8 cellular contexts compared by ENCODE assay signal in the genomic region with DNA sequence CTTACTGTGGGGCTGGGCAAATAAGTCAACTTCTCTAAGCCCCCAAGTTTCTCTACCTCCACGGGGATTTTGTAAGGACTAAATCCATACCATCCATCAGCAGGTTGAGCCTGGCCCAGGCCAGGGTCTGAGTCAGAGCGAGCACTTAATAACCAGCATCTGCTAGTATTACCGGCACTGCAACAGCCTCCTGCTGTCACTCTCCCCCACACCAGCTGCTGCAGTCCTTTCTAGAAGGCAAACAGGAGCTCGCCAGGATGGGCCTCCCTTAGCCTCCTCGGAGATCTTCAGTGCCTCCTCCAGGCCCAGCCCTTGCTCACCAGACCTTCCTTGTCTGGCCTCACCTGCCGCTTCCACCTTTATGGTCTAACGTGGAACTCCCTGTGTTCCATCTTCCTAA. TPM values are rescaled to one million over a fixed set of nuclear protein-coding genes. Genes with fewer than 3 reads are reported as not detected.
DNase-seq lines count a peak whose midpoint lies in the region; ATAC-seq, FAIRE-seq and TF ChIP-seq lines count a peak whose summit lies in the region.

No MANE protein-coding gene starts in this region.

- no peak for ATAC-seq in activated CD8-positive, alpha-beta T cell treated with anti-CD3 and anti-CD28 coated beads, Interleukin-2, amount 10 ng/mL, durations not matched to agents 7 days and 5 days
- ATAC-seq in activated CD8-positive, alpha-beta T cell treated with anti-CD3 and anti-CD28 coated beads for 36 hours = no peak
- ATAC-seq in GM12878 (no peak), HepG2 (no peak)
- no peak for ATAC-seq in activated CD4-positive, CD25-positive, alpha-beta regulatory T cell treated with anti-CD3 and anti-CD28 coated beads, Interleukin-2, amount 50 U/mL, for 24 hours

- H4K20me1 ChIP-seq in GM12878 (ENCODE audit: control insufficient read depth, insufficient read depth) = no peaks in the 10 kb centered on the region; the same call in 1 of the 2 replicates
- no peaks in the 10 kb centered on the region for H4K20me1 ChIP-seq in HepG2 (ENCODE audit: insufficient read depth, low read length)

- TF ChIP-seq CTCF in activated CD8-positive, alpha-beta T cell treated with anti-CD3 and anti-CD28 coated beads for 36 hours (IDR thresholded peaks at IDR 0.05) = no peak
- TF ChIP-seq CTCF in GM12878 (IDR thresholded peaks at IDR 0.05 in 2 of 3, conservative IDR thresholded peaks at IDR 0.05 in 1 of 3; ENCODE audit: control insufficient read depth in 2 of 3, extremely low read depth in 1 of 3, insufficient read depth in 1 of 3, low read depth in 3 of 3, low read length in 3 of 3) (no peak), HepG2 (CRISPR knock-in tag; IDR thresholded peaks at IDR 0.05) (no peak), testis (IDR thresholded peaks at IDR 0.05) (no peak)

- TF ChIP-seq POLR2A in GM12878 (IDR thresholded peaks at IDR 0.05; ENCODE audit: low read depth, low read length) (no peak), HepG2 (IDR thresholded peaks at IDR 0.05; ENCODE audit: insufficient read depth in 1 of 2, low read depth in 2 of 2, low read length in 2 of 2) (no peak), testis (IDR thresholded peaks at IDR 0.05) (no peak)

- H3K9ac ChIP-seq in GM12878 (ENCODE audit: control insufficient read depth, insufficient read depth, low read length) = no peak overlapping the region; the same call in 1 of the 2 replicates
- H3K9ac ChIP-seq in HepG2 (ENCODE audit: insufficient read depth, low read depth, low read length) = no peak overlapping the region

- no peaks in the 10 kb centered on the region for H3K9me3 Mint-ChIP-seq in activated CD8-positive, alpha-beta T cell treated with anti-CD3 and anti-CD28 coated beads, Interleukin-2, amount 10 ng/mL, durations not matched to agents 7 days and 5 days (ENCODE audit: insufficient read depth)
- no peaks in the 10 kb centered on the region for H3K9me3 Mint-ChIP-seq in activated CD8-positive, alpha-beta T cell treated with anti-CD3 and anti-CD28 coated beads for 36 hours

- TF ChIP-seq EP300 in GM12878 (IDR thresholded peaks at IDR 0.05; ENCODE audit: borderline replicate concordance in 1 of 2, control insufficient read depth in 1 of 2, low read depth in 2 of 2, low read length in 2 of 2) (no peak), HepG2 (IDR thresholded peaks at IDR 0.05; ENCODE audit: low read depth in 2 of 2, low read length in 2 of 2) (no peak), HepG2 (CRISPR knock-in tag; IDR thresholded peaks at IDR 0.05; ENCODE audit: borderline replicate concordance) (no peak)

- RAD21 ChIA-PET in GM12878 (lab: Charles Lee; ENCODE audit: unreplicated experiment) = no interaction called here

- H3K4me1 Mint-ChIP-seq in activated CD8-positive, alpha-beta T cell treated with anti-CD3 and anti-CD28 coated beads, Interleukin-2, amount 10 ng/mL, durations not matched to agents 7 days and 5 days (ENCODE audit: low read depth) = peaks cover 51% of the 10 kb centered on the region
- peaks cover 59% of the 10 kb centered on the region for H3K4me1 Mint-ChIP-seq in activated CD8-positive, alpha-beta T cell treated with anti-CD3 and anti-CD28 coated beads for 36 hours (ENCODE audit: low read depth)

- H3K79me2 ChIP-seq in GM12878 (ENCODE audit: control insufficient read depth, insufficient read depth, low read length) (peaks cover 73% of the 10 kb centered on the region), HepG2 (ENCODE audit: insufficient read depth, low read length) (peaks cover 64% of the 10 kb centered on the region)

- H3K4me1 ChIP-seq in GM12878 (ENCODE audit: control insufficient read depth, insufficient read depth, low read length) (peaks cover 18% of the 10 kb centered on the region), HepG2 (ENCODE audit: insufficient read depth, low read length) (peaks cover 29% of the 10 kb centered on the region), testis (peaks cover 65% of the 10 kb centered on the region)

- in situ Hi-C loops in GM12878 (cut with MboI) (no loop called here), HepG2 (cut with HindIII; ENCODE audit: extremely low pct_ligation_motif_present, low pct_unique_long_range_greater_than_20kb) (no loop called here)

- H3K27ac ChIP-seq in GM12878 (ENCODE audit: control insufficient read depth, insufficient read depth) (no peak overlapping the region), HepG2 (ENCODE audit: extremely low read length, insufficient read depth, low read length) (no peak overlapping the region), testis (peak overlapping the region; percentile 72 to 95)

- peak overlapping the region; percentile 96 for H3K27ac Mint-ChIP-seq in activated CD8-positive, alpha-beta T cell treated with anti-CD3 and anti-CD28 coated beads, Interleukin-2, amount 10 ng/mL, durations not matched to agents 7 days and 5 days
- no peak overlapping the region for H3K27ac Mint-ChIP-seq in activated CD8-positive, alpha-beta T cell treated with anti-CD3 and anti-CD28 coated beads for 36 hours

- CTCF ChIA-PET in activated CD8-positive, alpha-beta T cell treated with anti-CD3 and anti-CD28 coated beads, Interleukin-2, amount 10 ng/mL, durations not matched to agents 7 days and 5 days (lab: Charles Lee) = interaction anchor here (0.8 to 1.7 kb wide), 4 partner anchors 75 to 214 kb away, joined by 3 to 4 read pairs (median 4); no protein-coding TSS in a partner anchor
- CTCF ChIA-PET in activated CD8-positive, alpha-beta T cell treated with anti-CD3 and anti-CD28 coated beads for 36 hours (lab: Charles Lee) = interaction anchor here (1.1 to 5.4 kb wide), 2 partner anchors 26 to 76 kb away, joined by 3 to 37 read pairs; a partner anchor contains a TSS
- CTCF ChIA-PET in GM12878 (lab: Yijun Ruan, JAX) = interaction anchor here (1.2 to 2.2 kb wide), 2 partner anchors 23 to 75 kb away, joined by 3 to 7 read pairs; no protein-coding TSS in a partner anchor
- CTCF ChIA-PET in HepG2 (lab: Yijun Ruan, JAX; ENCODE audit: low intra/inter-chr PET ratio, low total read pairs) = no interaction called here

- POLR2A ChIA-PET in activated CD8-positive, alpha-beta T cell treated with anti-CD3 and anti-CD28 coated beads, Interleukin-2, amount 10 ng/mL, durations not matched to agents 7 days and 5 days (lab: Charles Lee) = interaction anchor here (0.6 to 1.3 kb wide), 4 partner anchors 10 to 92 kb away, joined by 3 to 5 read pairs (median 4); no protein-coding TSS in a partner anchor
- POLR2A ChIA-PET in activated CD8-positive, alpha-beta T cell treated with anti-CD3 and anti-CD28 coated beads for 36 hours (lab: Charles Lee) = interaction anchor here (1.3 kb wide), 1 partner anchor 9 kb away, joined by 4 read pairs; no protein-coding TSS in a partner anchor
- POLR2A ChIA-PET in GM12878 (lab: Charles Lee) (interaction anchor here (0.6 to 0.8 kb wide), 2 partner anchors 23 to 29 kb away, joined by 3 to 4 read pairs; no protein-coding TSS in a partner anchor), HepG2 (lab: Yijun Ruan, JAX) (interaction anchor here (1.2 to 1.5 kb wide), 3 partner anchors 9 to 112 kb away, joined by 3 to 4 read pairs (median 4); a partner anchor contains a TSS)

- intact Hi-C loops in activated CD8-positive, alpha-beta T cell treated with anti-CD3 and anti-CD28 coated beads for 36 hours (cut with micrococcal nuclease) = loop anchor here (10.0 kb wide), 1 partner anchor 77 kb away; no protein-coding TSS in a partner anchor
- intact Hi-C loops in GM12878 (cut with micrococcal nuclease; ENCODE audit: unreplicated experiment) (loop anchor here (10.0 kb wide), 1 partner anchor 227 kb away; no protein-coding TSS in a partner anchor), HepG2 (cut with micrococcal nuclease; ENCODE audit: unreplicated experiment) (loop anchor here (2.0 kb wide), 1 partner anchor 187 kb away; no protein-coding TSS in a partner anchor), testis (cut with DNase I; ENCODE audit: low total_unique reads) (loop anchor here (10.0 kb wide), 1 partner anchor 77 kb away; no protein-coding TSS in a partner anchor)

- SMC1A ChIA-PET in GM12878 (lab: Charles Lee; ENCODE audit: uncharacterized antibody, unreplicated experiment) = interaction anchor here (0.6 to 3.2 kb wide), 2 partner anchors 28 to 809 kb away, joined by 3 to 16 read pairs; a partner anchor contains a TSS

- WGBS in GM12878 (ENCODE audit: insufficient coverage, insufficient replicate concordance, low lambda C conversion rate, missing lambda C conversion rate) = 97% methylated on average over 7 of the region's 7 CpGs
- WGBS in HepG2 (ENCODE audit: low lambda C conversion rate) = 94% methylated on average over 6 of the region's 7 CpGs
- WGBS in testis, 2 donors = 39 to 46% methylated on average over 7 of the region's 7 CpGs

- H3K4me3 Mint-ChIP-seq in activated CD8-positive, alpha-beta T cell treated with anti-CD3 and anti-CD28 coated beads, Interleukin-2, amount 10 ng/mL, durations not matched to agents 7 days and 5 days = no peak overlapping the region
- H3K4me3 Mint-ChIP-seq in activated CD8-positive, alpha-beta T cell treated with anti-CD3 and anti-CD28 coated beads for 36 hours = no peak overlapping the region

- H3K4me3 ChIP-seq in GM12878 (peak overlapping the region; percentile 66; the same call in 1 of the 2 replicates), HepG2 (replicated peaks in 1 of 3; ENCODE audit: insufficient read depth in 1 of 3, low read depth in 2 of 3, low read length in 3 of 3) (no peak overlapping the region; a peak in 1 of 6 replicates), testis (no peak overlapping the region)

- H3K27me3 ChIP-seq in GM12878 (replicated peaks in 1 of 2; ENCODE audit: control insufficient read depth in 2 of 2, insufficient read depth in 2 of 2, low read length in 1 of 2) (no peaks in the 10 kb centered on the region), HepG2 (ENCODE audit: control insufficient read depth in 1 of 2, insufficient read depth in 2 of 2, low read length in 2 of 2) (no peaks in the 10 kb centered on the region; a peak in 1 of 5 replicates), testis (no peaks in the 10 kb centered on the region)

- no peak for TF ChIP-seq RAD21 in GM12878 (IDR thresholded peaks at IDR 0.05; ENCODE audit: insufficient read depth, low read depth, low read length)
- no peak for TF ChIP-seq RAD21 in HepG2 (CRISPR knock-in tag; IDR thresholded peaks at IDR 0.05)

- DNase-seq in activated CD8-positive, alpha-beta T cell treated with anti-CD3 and anti-CD28 coated beads, Interleukin-2, amount 10 ng/mL, durations not matched to agents 7 days and 5 days = no peak
- DNase-seq in activated CD8-positive, alpha-beta T cell treated with anti-CD3 and anti-CD28 coated beads for 36 hours = no peak
- DNase-seq in GM12878 (ENCODE audit: low read depth, low spot score) (no peak), HepG2 (ENCODE audit: low spot score) (no peak), testis (no peak), NCI-H1436 treated with DMSO at 0.1 percent for 48 hours (lab: John Stamatoyannopoulos, UW) (no peak), GM19240 (ENCODE audit: insufficient read length, low spot score) (no peak)

- no TSS peak for BruUV-seq in GM12878 (replicated peaks; lab: Mats Ljungman, UMichigan)
- BruUV-seq in HepG2 (replicated peaks; lab: Mats Ljungman, UMichigan) = no TSS peak

- H2AFZ ChIP-seq in GM12878 (ENCODE audit: control insufficient read depth, low read depth, low read length) (no peak overlapping the region), HepG2 (ENCODE audit: low read length) (no peak overlapping the region)

- H3K4me2 ChIP-seq in GM12878 (ENCODE audit: control insufficient read depth, insufficient read depth) (0 out of 2 replicates have a peak overlapping the region, but pooled peaks have one; percentile 1), HepG2 (ENCODE audit: low read depth, low read length) (peak overlapping the region; percentile 90)

- H3K36me3 ChIP-seq in GM12878 (ENCODE audit: control insufficient read depth in 2 of 2, insufficient read depth in 2 of 2, low read length in 1 of 2) (peaks cover 7 to 8% of the 10 kb centered on the region in 2 experiments; a peak in 3 of 4 replicates), HepG2 (replicated peaks in 1 of 2; ENCODE audit: control insufficient read depth in 1 of 2, insufficient read depth in 2 of 2, low read length in 2 of 2) (peaks cover 0 to 3% of the 10 kb centered on the region in 2 experiments; a peak in 2 of 5 replicates), testis (ENCODE audit: low read depth, missing control alignments) (no peaks in the 10 kb centered on the region)

- no peaks in the 10 kb centered on the region for H3K9me3 ChIP-seq in GM12878 (replicated peaks; ENCODE audit: control insufficient read depth, insufficient read depth, low read length)
- H3K9me3 ChIP-seq in HepG2 (ENCODE audit: low read length) = no peaks in the 10 kb centered on the region
- H3K9me3 ChIP-seq in testis = no peaks in the 10 kb centered on the region

- H3K27me3 Mint-ChIP-seq in activated CD8-positive, alpha-beta T cell treated with anti-CD3 and anti-CD28 coated beads, Interleukin-2, amount 10 ng/mL, durations not matched to agents 7 days and 5 days (ENCODE audit: low read depth) = no peaks in the 10 kb centered on the region
- no peaks in the 10 kb centered on the region for H3K27me3 Mint-ChIP-seq in activated CD8-positive, alpha-beta T cell treated with anti-CD3 and anti-CD28 coated beads for 36 hours

- no peak for FAIRE-seq in GM12878 (lab: Jason Lieb, UNC)
- FAIRE-seq in HepG2 (lab: Jason Lieb, UNC) = no peak

- peaks cover 13% of the 10 kb centered on the region for H3K36me3 Mint-ChIP-seq in activated CD8-positive, alpha-beta T cell treated with anti-CD3 and anti-CD28 coated beads, Interleukin-2, amount 10 ng/mL, durations not matched to agents 7 days and 5 days (ENCODE audit: low read depth)
- peaks cover 3% of the 10 kb centered on the region for H3K36me3 Mint-ChIP-seq in activated CD8-positive, alpha-beta T cell treated with anti-CD3 and anti-CD28 coated beads for 36 hours (ENCODE audit: low read depth)

RNA-seq across cellular contexts. Expression of a gene that starts 3.2 kb away (rescaled TPM):
- 100 to 1,000 TPM in 1 of 2 experiments, 10 to 100 TPM in 1; 90.0 to 103 TPM for total RNA-seq in activated CD8-positive, alpha-beta T cell treated with anti-CD3 and anti-CD28 coated beads, Interleukin-2, amount 10 ng/mL, durations not matched to agents 7 days and 5 days
- total RNA-seq in activated CD8-positive, alpha-beta T cell treated with anti-CD3 and anti-CD28 coated beads for 36 hours = 10 to 100 TPM; 43.9 to 47.2 TPM
- total RNA-seq in GM12878 (2013; cell fraction: nucleolus; rRNA removed) = 18.9 and 30.0 TPM in 2 replicates
- total RNA-seq in GM12878 (2014; rRNA removed) (95.1 and 106 TPM in 2 replicates), GM12878 (2014; rRNA removed; fragmentation: Illumina TruSeq; extraction: Trizol) (49.2 and 50.1 TPM in 2 replicates), GM12878 (2021) (95.1 and 98.1 TPM in 2 replicates), HepG2 (2016; rRNA removed; fragmentation: Illumina TruSeq; extraction: Trizol) (32.6 and 36.5 TPM in 2 replicates), testis (100 to 1,000 TPM; 227 to 257 TPM)
- 38.7 TPM for polyA plus RNA-seq in GM12878 (2011; ENCODE audit: low read depth)
- polyA plus RNA-seq in GM12878 (2011; rRNA removed) (71.9 and 121 TPM in 2 replicates), GM12878 (2014; fragmentation: Illumina TruSeq; extraction: Trizol) (38.0 and 74.6 TPM in 2 replicates), GM12878 (2014; fragmentation: Nextera tagmentation; extraction: Ambion mirVana) (10 to 100 TPM in 1 of 2 experiments, 1 to 10 TPM in 1; 8.2 to 17.4 TPM), GM12878 (2014; rRNA removed) (138 and 149 TPM in 2 replicates), GM12878 (2016; fragmentation: Nextera tagmentation; extraction: Ambion mirVana) (100 to 1,000 TPM; 175 to 193 TPM), HepG2 (2011; rRNA removed) (65.9 and 74.4 TPM in 2 replicates), testis (ENCODE audit: insufficient read depth, low read depth, low replicate concordance) (194 TPM)
- polyA plus RNA-seq in GM12878 (2011; cell fraction: cytosol; rRNA removed) = 116 and 157 TPM in 2 replicates
- 116 and 132 TPM in 2 replicates for polyA plus RNA-seq in GM12878 (2011; cell fraction: nucleus; rRNA removed)
- 69.6 and 75.3 TPM in 2 replicates for polyA plus RNA-seq in GM12878 (2012)
- polyA minus RNA-seq in GM12878 (2011; rRNA and poly(A)+ RNA removed) = 97.4 and 134 TPM in 2 replicates
- polyA minus RNA-seq in GM12878 (2011; cell fraction: cytosol; rRNA and poly(A)+ RNA removed) = 53.1 and 76.0 TPM in 2 replicates
- 31.8 and 40.2 TPM in 2 replicates for polyA minus RNA-seq in GM12878 (2011; cell fraction: nucleus; rRNA and poly(A)+ RNA removed)
- total RNA-seq in HepG2 (2016; cell fraction: cytosol; rRNA removed; fragmentation: Illumina TruSeq; extraction: Trizol; ENCODE audit: low read depth) = 10.7 and 16.6 TPM in 2 replicates
- 32.5 and 33.2 TPM in 2 replicates for total RNA-seq in HepG2 (2016; cell fraction: insoluble cytoplasmic fraction; rRNA removed; fragmentation: Illumina TruSeq; extraction: Trizol)
- total RNA-seq in HepG2 (2016; cell fraction: membrane; rRNA removed; fragmentation: Illumina TruSeq; extraction: Trizol) = 17.7 and 25.0 TPM in 2 replicates
- total RNA-seq in HepG2 (2016; cell fraction: nucleus; rRNA removed; fragmentation: Illumina TruSeq; extraction: Trizol) = 19.1 and 19.4 TPM in 2 replicates
- 50.7 and 64.2 TPM in 2 replicates for polyA plus RNA-seq in HepG2 (2011; cell fraction: cytosol; rRNA removed)
- 64.5 and 68.0 TPM in 2 replicates for polyA plus RNA-seq in HepG2 (2011; cell fraction: nucleus; rRNA removed)
- polyA plus RNA-seq in HepG2 (2012) = 39.7 and 50.3 TPM in 2 replicates
- polyA plus RNA-seq in HepG2 (2016; cell fraction: cytosol; fragmentation: Illumina TruSeq; extraction: Trizol; ENCODE audit: low read depth) = 18.1 and 25.6 TPM in 2 replicates
- polyA plus RNA-seq in HepG2 (2016; cell fraction: insoluble cytoplasmic fraction; fragmentation: Illumina TruSeq; extraction: Trizol; ENCODE audit: low read depth) = 52.2 and 60.3 TPM in 2 replicates
- 32.1 and 34.6 TPM in 2 replicates for polyA plus RNA-seq in HepG2 (2016; cell fraction: membrane; fragmentation: Illumina TruSeq; extraction: Trizol; ENCODE audit: low read depth)
- 41.7 and 44.1 TPM in 2 replicates for polyA plus RNA-seq in HepG2 (2016; cell fraction: nucleus; fragmentation: Illumina TruSeq; extraction: Trizol; ENCODE audit: insufficient read depth, low read depth)
- polyA minus RNA-seq in HepG2 (2011; rRNA and poly(A)+ RNA removed; ENCODE audit: low replicate concordance) = 73.3 and 108 TPM in 2 replicates
- 36.3 and 43.3 TPM in 2 replicates for polyA minus RNA-seq in HepG2 (2011; cell fraction: cytosol; rRNA and poly(A)+ RNA removed)
- 20.6 and 26.2 TPM in 2 replicates for polyA minus RNA-seq in HepG2 (2011; cell fraction: nucleus; rRNA and poly(A)+ RNA removed)

RNA-seq across cellular contexts. Expression of a gene that starts 27.7 kb away (rescaled TPM):
- total RNA-seq in activated CD8-positive, alpha-beta T cell treated with anti-CD3 and anti-CD28 coated beads, Interleukin-2, amount 10 ng/mL, durations not matched to agents 7 days and 5 days = 10 to 100 TPM; 12.6 to 13.0 TPM
- total RNA-seq in activated CD8-positive, alpha-beta T cell treated with anti-CD3 and anti-CD28 coated beads for 36 hours = 10 to 100 TPM; 10.4 to 11.0 TPM
- total RNA-seq in GM12878 (2013; cell fraction: nucleolus; rRNA removed) = 1.7 and 2.0 TPM in 2 replicates
- total RNA-seq in GM12878 (2014; rRNA removed) (5.4 and 5.6 TPM in 2 replicates), GM12878 (2014; rRNA removed; fragmentation: Illumina TruSeq; extraction: Trizol) (3.4 and 4.2 TPM in 2 replicates), GM12878 (2021) (9.2 and 10.6 TPM in 2 replicates), HepG2 (2016; rRNA removed; fragmentation: Illumina TruSeq; extraction: Trizol) (8.4 and 9.1 TPM in 2 replicates), testis (10 to 100 TPM; 12.9 to 30.0 TPM)
- polyA plus RNA-seq in GM12878 (2011; ENCODE audit: low read depth) = 5.3 TPM
- polyA plus RNA-seq in GM12878 (2011; rRNA removed) (1.9 and 5.1 TPM in 2 replicates), GM12878 (2014; fragmentation: Illumina TruSeq; extraction: Trizol) (6.6 and 6.7 TPM in 2 replicates), GM12878 (2014; fragmentation: Nextera tagmentation; extraction: Ambion mirVana) (1 to 10 TPM in 1 of 2 experiments, under 1 TPM in 1; 0.60 to 2.1 TPM), GM12878 (2014; rRNA removed) (7.4 and 8.7 TPM in 2 replicates), GM12878 (2016; fragmentation: Nextera tagmentation; extraction: Ambion mirVana) (10 to 100 TPM in 1 of 2 experiments, 1 to 10 TPM in 1; 10.0 to 10.1 TPM), HepG2 (2011; rRNA removed) (13.3 and 17.6 TPM in 2 replicates), testis (ENCODE audit: insufficient read depth, low read depth, low replicate concordance) (13.5 TPM)
- 5.7 and 6.3 TPM in 2 replicates for polyA plus RNA-seq in GM12878 (2011; cell fraction: cytosol; rRNA removed)
- polyA plus RNA-seq in GM12878 (2011; cell fraction: nucleus; rRNA removed) = 20.2 and 22.2 TPM in 2 replicates
- polyA plus RNA-seq in GM12878 (2012) = 5.7 and 6.7 TPM in 2 replicates
- polyA minus RNA-seq in GM12878 (2011; rRNA and poly(A)+ RNA removed) = 2.4 and 2.8 TPM in 2 replicates
- 2.0 and 4.6 TPM in 2 replicates for polyA minus RNA-seq in GM12878 (2011; cell fraction: cytosol; rRNA and poly(A)+ RNA removed)
- 1.1 and 2.6 TPM in 2 replicates for polyA minus RNA-seq in GM12878 (2011; cell fraction: nucleus; rRNA and poly(A)+ RNA removed)
- total RNA-seq in HepG2 (2016; cell fraction: cytosol; rRNA removed; fragmentation: Illumina TruSeq; extraction: Trizol; ENCODE audit: low read depth) = 2.8 and 3.3 TPM in 2 replicates
- 8.2 and 10.6 TPM in 2 replicates for total RNA-seq in HepG2 (2016; cell fraction: insoluble cytoplasmic fraction; rRNA removed; fragmentation: Illumina TruSeq; extraction: Trizol)
- 4.2 and 6.5 TPM in 2 replicates for total RNA-seq in HepG2 (2016; cell fraction: membrane; rRNA removed; fragmentation: Illumina TruSeq; extraction: Trizol)
- total RNA-seq in HepG2 (2016; cell fraction: nucleus; rRNA removed; fragmentation: Illumina TruSeq; extraction: Trizol) = 9.8 and 13.4 TPM in 2 replicates
- 8.3 and 11.4 TPM in 2 replicates for polyA plus RNA-seq in HepG2 (2011; cell fraction: cytosol; rRNA removed)
- 48.6 and 50.4 TPM in 2 replicates for polyA plus RNA-seq in HepG2 (2011; cell fraction: nucleus; rRNA removed)
- 9.8 and 14.4 TPM in 2 replicates for polyA plus RNA-seq in HepG2 (2012)
- 4.3 and 5.1 TPM in 2 replicates for polyA plus RNA-seq in HepG2 (2016; cell fraction: cytosol; fragmentation: Illumina TruSeq; extraction: Trizol; ENCODE audit: low read depth)
- polyA plus RNA-seq in HepG2 (2016; cell fraction: insoluble cytoplasmic fraction; fragmentation: Illumina TruSeq; extraction: Trizol; ENCODE audit: low read depth) = 14.4 and 17.5 TPM in 2 replicates
- polyA plus RNA-seq in HepG2 (2016; cell fraction: membrane; fragmentation: Illumina TruSeq; extraction: Trizol; ENCODE audit: low read depth) = 5.2 and 7.2 TPM in 2 replicates
- polyA plus RNA-seq in HepG2 (2016; cell fraction: nucleus; fragmentation: Illumina TruSeq; extraction: Trizol; ENCODE audit: insufficient read depth, low read depth) = 29.6 and 30.0 TPM in 2 replicates
- polyA minus RNA-seq in HepG2 (2011; rRNA and poly(A)+ RNA removed; ENCODE audit: low replicate concordance) = 8.3 and 15.8 TPM in 2 replicates
- polyA minus RNA-seq in HepG2 (2011; cell fraction: cytosol; rRNA and poly(A)+ RNA removed) = 5.2 TPM in 2 replicates
- polyA minus RNA-seq in HepG2 (2011; cell fraction: nucleus; rRNA and poly(A)+ RNA removed) = 3.2 and 5.5 TPM in 2 replicates

RNA-seq across cellular contexts. Expression of a gene that starts 40.0 kb away (rescaled TPM):
- under 1 TPM; 0.05 to 0.44 TPM for total RNA-seq in activated CD8-positive, alpha-beta T cell treated with anti-CD3 and anti-CD28 coated beads, Interleukin-2, amount 10 ng/mL, durations not matched to agents 7 days and 5 days
- under 1 TPM; 0.18 to 0.43 TPM for total RNA-seq in activated CD8-positive, alpha-beta T cell treated with anti-CD3 and anti-CD28 coated beads for 36 hours
- not detected in 2 replicates for total RNA-seq in GM12878 (2013; cell fraction: nucleolus; rRNA removed)
- total RNA-seq in GM12878 (2014; rRNA removed) (not detected in 2 replicates), GM12878 (2014; rRNA removed; fragmentation: Illumina TruSeq; extraction: Trizol) (not detected in 2 replicates), GM12878 (2021) (not detected in 2 replicates), HepG2 (2016; rRNA removed; fragmentation: Illumina TruSeq; extraction: Trizol) (0.02 TPM in 1 of 2 replicates, not detected in the other), testis (10 to 100 TPM in 1 of 2 donors, 1 to 10 TPM in 1; 5.0 to 12.9 TPM)
- polyA plus RNA-seq in GM12878 (2011; ENCODE audit: low read depth) = not detected
- polyA plus RNA-seq in GM12878 (2011; rRNA removed) (not detected in 2 replicates), GM12878 (2014; fragmentation: Illumina TruSeq; extraction: Trizol) (not detected in 2 replicates), GM12878 (2014; fragmentation: Nextera tagmentation; extraction: Ambion mirVana) (not detected), GM12878 (2014; rRNA removed) (not detected in 2 replicates), GM12878 (2016; fragmentation: Nextera tagmentation; extraction: Ambion mirVana) (not detected), HepG2 (2011; rRNA removed) (0.09 TPM in 1 of 2 replicates, not detected in the other), testis (ENCODE audit: insufficient read depth, low read depth, low replicate concordance) (4.2 TPM)
- 0.18 TPM in 1 of 2 replicates, not detected in the other for polyA plus RNA-seq in GM12878 (2011; cell fraction: cytosol; rRNA removed)
- polyA plus RNA-seq in GM12878 (2011; cell fraction: nucleus; rRNA removed) = 0.03 and 0.06 TPM in 2 replicates
- 0.03 and 0.06 TPM in 2 replicates for polyA plus RNA-seq in GM12878 (2012)
- polyA minus RNA-seq in GM12878 (2011; rRNA and poly(A)+ RNA removed) = not detected in 2 replicates
- not detected in 2 replicates for polyA minus RNA-seq in GM12878 (2011; cell fraction: cytosol; rRNA and poly(A)+ RNA removed)
- not detected in 2 replicates for polyA minus RNA-seq in GM12878 (2011; cell fraction: nucleus; rRNA and poly(A)+ RNA removed)
- not detected in 2 replicates for total RNA-seq in HepG2 (2016; cell fraction: cytosol; rRNA removed; fragmentation: Illumina TruSeq; extraction: Trizol; ENCODE audit: low read depth)
- not detected in 2 replicates for total RNA-seq in HepG2 (2016; cell fraction: insoluble cytoplasmic fraction; rRNA removed; fragmentation: Illumina TruSeq; extraction: Trizol)
- not detected in 2 replicates for total RNA-seq in HepG2 (2016; cell fraction: membrane; rRNA removed; fragmentation: Illumina TruSeq; extraction: Trizol)
- not detected in 2 replicates for total RNA-seq in HepG2 (2016; cell fraction: nucleus; rRNA removed; fragmentation: Illumina TruSeq; extraction: Trizol)
- 0.09 and 0.12 TPM in 2 replicates for polyA plus RNA-seq in HepG2 (2011; cell fraction: cytosol; rRNA removed)
- polyA plus RNA-seq in HepG2 (2011; cell fraction: nucleus; rRNA removed) = 0.19 and 0.51 TPM in 2 replicates
- 0.07 TPM in 1 of 2 replicates, not detected in the other for polyA plus RNA-seq in HepG2 (2012)
- not detected in 2 replicates for polyA plus RNA-seq in HepG2 (2016; cell fraction: cytosol; fragmentation: Illumina TruSeq; extraction: Trizol; ENCODE audit: low read depth)
- not detected in 2 replicates for polyA plus RNA-seq in HepG2 (2016; cell fraction: insoluble cytoplasmic fraction; fragmentation: Illumina TruSeq; extraction: Trizol; ENCODE audit: low read depth)
- not detected in 2 replicates for polyA plus RNA-seq in HepG2 (2016; cell fraction: membrane; fragmentation: Illumina TruSeq; extraction: Trizol; ENCODE audit: low read depth)
- polyA plus RNA-seq in HepG2 (2016; cell fraction: nucleus; fragmentation: Illumina TruSeq; extraction: Trizol; ENCODE audit: insufficient read depth, low read depth) = not detected in 2 replicates
- 0.78 TPM in 1 of 2 replicates, not detected in the other for polyA minus RNA-seq in HepG2 (2011; rRNA and poly(A)+ RNA removed; ENCODE audit: low replicate concordance)
- not detected in 2 replicates for polyA minus RNA-seq in HepG2 (2011; cell fraction: cytosol; rRNA and poly(A)+ RNA removed)
- not detected in 2 replicates for polyA minus RNA-seq in HepG2 (2011; cell fraction: nucleus; rRNA and poly(A)+ RNA removed)

Comparison
In these comparisons a context has a peak if more than half of its experiments do, and no peak if none do; other contexts are left out.
1. H3K27ac ChIP-seq: peak in testis (2 of 2); none in GM12878 (single experiment) and HepG2 (single experiment).